Comparison of ENCODE assay signal across 21 cellular contexts in the genomic region with DNA sequence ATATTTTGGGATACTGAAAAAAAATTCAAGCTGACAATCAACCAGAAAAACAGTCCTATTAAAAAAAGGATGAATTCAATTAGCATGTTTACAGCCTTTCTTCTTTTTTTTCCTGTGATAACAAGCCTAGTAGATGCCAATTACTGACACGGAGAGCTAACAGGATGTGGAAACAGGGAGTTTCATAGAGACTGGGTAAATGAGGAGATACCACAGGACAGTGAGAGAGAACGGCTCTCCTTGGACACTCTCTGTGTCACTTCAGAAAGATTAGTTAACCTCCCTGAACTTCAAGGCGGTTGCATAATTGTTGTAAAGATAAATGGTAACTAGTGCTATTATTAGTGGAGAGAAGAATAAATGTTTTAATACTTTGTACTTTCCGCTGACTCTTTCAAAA.
"Had no signal": no experiment of that assay in that cellular context is flagged by ENCODE, and none has a peak within 500 bp of the region (broad histone marks: within the 10 kb centered on the region; RNA-seq: fewer than 3 reads in every experiment).

No MANE protein-coding gene starts in this region.

- H3K9me3 Mint-ChIP-seq: activated CD4-positive, alpha-beta memory T cell treated with anti-CD3 and anti-CD28 coated beads, Interleukin-2, amount 10 ng/mL, durations not matched to agents 7 days and 5 days; activated naive CD4-positive, alpha-beta T cell treated with anti-CD3 and anti-CD28 coated beads, Interleukin-2, amount 10 ng/mL, durations not matched to agents 7 days and 5 days; activated naive CD8-positive, alpha-beta T cell treated with anti-CD3 and anti-CD28 coated beads for 36 hours; activated T-helper 2 cell treated with anti-CD3 and anti-CD28 coated beads, Interferon-gamma antibody, Interleukin-2, Interleukin-4, amounts not matched to agents 10 μg/mL and 5 μg/mL and 100 μg/mL, durations not matched to agents 14 hours and 24 hours and 36 hours had no signal

- H3K4me1 Mint-ChIP-seq: activated naive CD4-positive, alpha-beta T cell treated with anti-CD3 and anti-CD28 coated beads, Interleukin-2, amount 10 ng/mL, durations not matched to agents 7 days and 5 days; activated naive CD8-positive, alpha-beta T cell treated with anti-CD3 and anti-CD28 coated beads for 36 hours had no signal

- DNase-seq: activated CD4-positive, alpha-beta memory T cell treated with anti-CD3 and anti-CD28 coated beads, Interleukin-2, amount 10 ng/mL, durations not matched to agents 7 days and 5 days; activated CD4-positive, alpha-beta T cell treated with anti-CD3 and anti-CD28 coated beads, Interleukin-2, amount 50 U/mL, for 1 hour; activated CD4-positive, CD25-positive, alpha-beta regulatory T cell; activated gamma-delta T cell treated with Interleukin-2 at 50 U/mL for 16 hours; activated naive CD4-positive, alpha-beta T cell treated with anti-CD3 and anti-CD28 coated beads, Interleukin-2, amount 10 ng/mL, durations not matched to agents 7 days and 5 days; activated naive CD8-positive, alpha-beta T cell treated with anti-CD3 and anti-CD28 coated beads for 36 hours; activated T-cell treated with anti-CD3 and anti-CD28 coated beads for 4 hours; activated T-cell treated with anti-CD3 and anti-CD28 coated beads, Interleukin-2, amount 50 U/mL, for 48 hours; anterior cingulate cortex; cerebellar nuclear complex; Karpas-422; NCI-H1092 treated with DMSO at 0.1 percent for 48 hours; NCI-H1417 treated with DMSO at 0.1 percent for 48 hours; NCI-H1694; NCI-H2029; NCI-H524; SHP77 treated with DMSO at 0.1 percent for 48 hours; T-helper 2 cell; T1000 had no signal

- H3K27ac ChIP-seq: VCaP had no signal

- H3K27ac Mint-ChIP-seq: activated CD4-positive, alpha-beta memory T cell treated with anti-CD3 and anti-CD28 coated beads, Interleukin-2, amount 10 ng/mL, durations not matched to agents 7 days and 5 days; activated naive CD4-positive, alpha-beta T cell treated with anti-CD3 and anti-CD28 coated beads, Interleukin-2, amount 10 ng/mL, durations not matched to agents 7 days and 5 days; activated naive CD8-positive, alpha-beta T cell treated with anti-CD3 and anti-CD28 coated beads for 36 hours; activated T-helper 2 cell treated with anti-CD3 and anti-CD28 coated beads, Interferon-gamma antibody, Interleukin-2, Interleukin-4, amounts not matched to agents 10 μg/mL and 5 μg/mL and 100 μg/mL, durations not matched to agents 14 hours and 24 hours and 36 hours had no signal

- H3K4me3 Mint-ChIP-seq: activated CD4-positive, alpha-beta memory T cell treated with anti-CD3 and anti-CD28 coated beads, Interleukin-2, amount 10 ng/mL, durations not matched to agents 7 days and 5 days; activated naive CD4-positive, alpha-beta T cell treated with anti-CD3 and anti-CD28 coated beads, Interleukin-2, amount 10 ng/mL, durations not matched to agents 7 days and 5 days; activated naive CD8-positive, alpha-beta T cell treated with anti-CD3 and anti-CD28 coated beads for 36 hours had no signal

- H3K27me3 Mint-ChIP-seq: activated CD4-positive, alpha-beta memory T cell treated with anti-CD3 and anti-CD28 coated beads, Interleukin-2, amount 10 ng/mL, durations not matched to agents 7 days and 5 days; activated naive CD4-positive, alpha-beta T cell treated with anti-CD3 and anti-CD28 coated beads, Interleukin-2, amount 10 ng/mL, durations not matched to agents 7 days and 5 days; activated naive CD8-positive, alpha-beta T cell treated with anti-CD3 and anti-CD28 coated beads for 36 hours had no signal
